Comparison of ENCODE assay signal across 1 cellular context in genomic region chr1:13797397-13797796, GRCh38.
TF ChIP-seq lines count a peak whose summit lies in the region.

No MANE protein-coding gene starts in this region.

TF ChIP-seq in HEK293, 187 proteins besides CTCF, POLR2A, EP300 and RAD21 (continued from another document):
- TF ChIP-seq ATF2 (tag by site-specific recombination; IDR thresholded peaks at IDR 0.05; ENCODE audit: low read depth) (no peak), ZNF610 (tag by site-specific recombination; IDR thresholded peaks at IDR 0.05; ENCODE audit: borderline replicate concordance) (no peak), PATZ1 (tag by site-specific recombination; IDR thresholded peaks at IDR 0.05) (no peak), ZNF211 (tag by site-specific recombination; IDR thresholded peaks at IDR 0.05; ENCODE audit: low read depth) (no peak), ZSCAN5A (tag by site-specific recombination; IDR thresholded peaks at IDR 0.05) (no peak), YY1 (tag by site-specific recombination; IDR thresholded peaks at IDR 0.05) (no peak), ZNF623 (tag by site-specific recombination; IDR thresholded peaks at IDR 0.05) (no peak)
